Comparison of ENCODE assay signal across 22 cellular contexts in the genomic region with DNA sequence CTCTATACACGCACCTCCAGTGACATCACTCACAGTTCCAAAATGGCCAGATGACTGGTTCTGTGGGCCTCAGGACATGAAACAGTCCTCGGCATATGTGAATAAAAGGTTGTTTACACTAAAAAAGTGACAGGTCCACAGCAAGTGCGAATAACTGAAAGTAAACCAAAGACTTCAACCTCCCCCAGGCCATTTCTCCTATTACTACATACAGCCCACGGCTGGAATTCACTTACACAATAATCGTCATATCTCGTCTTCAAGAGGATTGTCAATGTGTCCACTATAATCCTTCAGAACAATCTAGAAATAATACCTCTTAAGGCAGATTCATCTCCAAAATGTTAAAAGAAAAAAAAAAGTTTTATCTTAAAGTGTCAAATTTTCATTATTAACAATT. TPM values are rescaled to one million over a fixed set of nuclear protein-coding genes. Genes with fewer than 3 reads are reported as not detected.
A peak's percentile ranks its signal among the peaks of the same experiment; 100 is the strongest.
DNase-seq lines count a peak whose midpoint lies in the region; ATAC-seq, FAIRE-seq and TF ChIP-seq lines count a peak whose summit lies in the region.
"Had no signal": no experiment of that assay in that cellular context is flagged by ENCODE, and none has a peak within 500 bp of the region (broad histone marks: within the 10 kb centered on the region; RNA-seq: fewer than 3 reads in every experiment).

No MANE protein-coding gene starts in this region.

- peak overlapping the region; percentile 9 for H3K4me3 Mint-ChIP-seq in activated T-cell treated with anti-CD3 and anti-CD28 coated beads, Interleukin-2, amount 50 U/mL, for 4 hours
- H3K4me3 Mint-ChIP-seq in activated T-cell treated with anti-CD3 and anti-CD28 coated beads, Interleukin-2, amount 50 U/mL, for 72 hours: peak overlapping the region in 1 of 2 donors; percentile 55
- H3K4me3 Mint-ChIP-seq in T-cell (peak overlapping the region; percentile 22 to 54 (median 47)), osteocyte (ENCODE audit: unreplicated experiment) (peak overlapping the region; percentile 7)
- H3K4me3 Mint-ChIP-seq: activated T-helper 17 cell treated with anti-CD3 and anti-CD28 coated beads, Interleukin-2, amount 50 U/mL, for 72 hours had no signal

- peaks cover 20% of the 10 kb centered on the region for H3K4me1 Mint-ChIP-seq in activated T-cell treated with anti-CD3 and anti-CD28 coated beads, Interleukin-2, amount 50 U/mL, for 4 hours (ENCODE audit: low read depth)
- peaks cover 33% of the 10 kb centered on the region for H3K4me1 Mint-ChIP-seq in activated T-cell treated with anti-CD3 and anti-CD28 coated beads, Interleukin-2, amount 50 U/mL, for 72 hours (ENCODE audit: low read depth)
- H3K4me1 Mint-ChIP-seq in T-cell (peaks cover 24 to 28% (median 26%) of the 10 kb centered on the region in 3 donors), osteocyte (ENCODE audit: unreplicated experiment) (peaks cover 23% of the 10 kb centered on the region)

- FAIRE-seq in endometrium (lab: Jason Lieb, UNC): peak; percentile 65
- FAIRE-seq: endothelial cell of umbilical vein had no signal

- H3K36me3 Mint-ChIP-seq in activated T-cell treated with anti-CD3 and anti-CD28 coated beads, Interleukin-2, amount 50 U/mL, for 4 hours (ENCODE audit: insufficient read depth): no peaks in the 10 kb centered on the region
- peaks cover 1% of the 10 kb centered on the region in 2 donors for H3K36me3 Mint-ChIP-seq in activated T-cell treated with anti-CD3 and anti-CD28 coated beads, Interleukin-2, amount 50 U/mL, for 72 hours (ENCODE audit: insufficient read depth in 2 of 2)
- H3K36me3 Mint-ChIP-seq in T-cell: no peaks in the 10 kb centered on the region
- no peaks in the 10 kb centered on the region for H3K36me3 Mint-ChIP-seq in osteocyte (ENCODE audit: unreplicated experiment)

- CTCF ChIA-PET in T-cell (lab: Charles Lee): interaction anchor here in 1 of 2 donors (2.0 kb wide), 1 partner anchor 15 kb away, joined by 8 read pairs; no protein-coding TSS in a partner anchor

- no peaks in the 10 kb centered on the region for H3K27me3 Mint-ChIP-seq in activated T-cell treated with anti-CD3 and anti-CD28 coated beads, Interleukin-2, amount 50 U/mL, for 4 hours (ENCODE audit: low read depth)
- no peaks in the 10 kb centered on the region for H3K27me3 Mint-ChIP-seq in activated T-cell treated with anti-CD3 and anti-CD28 coated beads, Interleukin-2, amount 50 U/mL, for 72 hours (ENCODE audit: low read depth)
- H3K27me3 Mint-ChIP-seq in T-cell: no peaks in the 10 kb centered on the region
- no peaks in the 10 kb centered on the region for H3K27me3 Mint-ChIP-seq in osteocyte (ENCODE audit: unreplicated experiment)
- H3K27me3 Mint-ChIP-seq: activated T-helper 17 cell treated with anti-CD3 and anti-CD28 coated beads, Interleukin-2, amount 50 U/mL, for 72 hours had no signal

- H3K27ac Mint-ChIP-seq in activated T-cell treated with anti-CD3 and anti-CD28 coated beads, Interleukin-2, amount 50 U/mL, for 72 hours: no peak overlapping the region
- H3K27ac Mint-ChIP-seq in T-cell: no peak overlapping the region
- H3K27ac Mint-ChIP-seq in osteocyte (ENCODE audit: unreplicated experiment): no peak overlapping the region
- H3K27ac Mint-ChIP-seq: activated T-helper 17 cell treated with anti-CD3 and anti-CD28 coated beads, Interleukin-2, amount 50 U/mL, for 72 hours had no signal

- no peak for TF ChIP-seq CTCF in osteocyte (IDR thresholded peaks at IDR 0.05)

- no peak for DNase-seq in activated T-cell treated with anti-CD3 and anti-CD28 coated beads, Interleukin-2, amount 50 U/mL, for 4 hours
- no peak for DNase-seq in activated T-cell treated with anti-CD3 and anti-CD28 coated beads, Interleukin-2, amount 50 U/mL, for 72 hours
- no peak for DNase-seq in T-cell
- no peak for DNase-seq in osteocyte (ENCODE audit: extremely low spot score, unreplicated experiment)
- no peak for DNase-seq in NCI-H446 (lab: John Stamatoyannopoulos, UW)
- no peak for DNase-seq in NCI-H146 treated with DMSO at 0.1 percent for 48 hours (lab: John Stamatoyannopoulos, UW; ENCODE audit: unreplicated experiment)
- no peak for DNase-seq in DMS 273 (lab: John Stamatoyannopoulos, UW; ENCODE audit: unreplicated experiment)
- DNase-seq: amygdala, dermis blood vessel endothelial cell, GDM1, H7, heart left ventricle, IMR-90, left colon, mesendoderm, NCI-H1694, NCI-H2171 treated with DMSO at 0.1 percent for 48 hours, psoas muscle, RPMI8226 had no signal

- no peaks in the 10 kb centered on the region for H3K9me3 Mint-ChIP-seq in activated T-cell treated with anti-CD3 and anti-CD28 coated beads, Interleukin-2, amount 50 U/mL, for 4 hours
- no peaks in the 10 kb centered on the region for H3K9me3 Mint-ChIP-seq in activated T-cell treated with anti-CD3 and anti-CD28 coated beads, Interleukin-2, amount 50 U/mL, for 72 hours
- H3K9me3 Mint-ChIP-seq in T-cell (no peaks in the 10 kb centered on the region), osteocyte (ENCODE audit: unreplicated experiment) (no peaks in the 10 kb centered on the region)
- H3K9me3 Mint-ChIP-seq: activated T-helper 17 cell treated with anti-CD3 and anti-CD28 coated beads, Interleukin-2, amount 50 U/mL, for 72 hours had no signal

- POLR2A ChIA-PET in T-cell (lab: Charles Lee): no interaction called here

- ATAC-seq in activated T-cell treated with anti-CD3 and anti-CD28 coated beads, Interleukin-2, amount 50 U/mL, for 4 hours: no peak
- no peak for ATAC-seq in activated T-cell treated with anti-CD3 and anti-CD28 coated beads, Interleukin-2, amount 50 U/mL, for 72 hours (replicated peaks in 1 of 2)
- ATAC-seq in T-cell (replicated peaks in 1 of 4): no peak
- ATAC-seq: activated T-helper 17 cell treated with anti-CD3 and anti-CD28 coated beads, Interleukin-2, amount 50 U/mL, for 72 hours; heart left ventricle; left colon; psoas muscle had no signal

RNA-seq across cellular contexts. Expression of gene PRDM15, which starts 1.9 kb away (rescaled TPM):
- 10 to 100 TPM; 10.4 to 11.7 (median 11.4) TPM for total RNA-seq in activated T-cell treated with anti-CD3 and anti-CD28 coated beads, Interleukin-2, amount 50 U/mL, for 4 hours
- total RNA-seq in activated T-cell treated with anti-CD3 and anti-CD28 coated beads, Interleukin-2, amount 50 U/mL, for 72 hours: 10 to 100 TPM; 12.1 to 14.6 TPM
- total RNA-seq in T-cell (10 to 100 TPM; 17.8 to 22.0 (median 20.7) TPM), osteocyte (6.6 and 11.4 TPM in 2 replicates)
